Comparison of ENCODE assay signal across 24 cellular contexts in the genomic region with DNA sequence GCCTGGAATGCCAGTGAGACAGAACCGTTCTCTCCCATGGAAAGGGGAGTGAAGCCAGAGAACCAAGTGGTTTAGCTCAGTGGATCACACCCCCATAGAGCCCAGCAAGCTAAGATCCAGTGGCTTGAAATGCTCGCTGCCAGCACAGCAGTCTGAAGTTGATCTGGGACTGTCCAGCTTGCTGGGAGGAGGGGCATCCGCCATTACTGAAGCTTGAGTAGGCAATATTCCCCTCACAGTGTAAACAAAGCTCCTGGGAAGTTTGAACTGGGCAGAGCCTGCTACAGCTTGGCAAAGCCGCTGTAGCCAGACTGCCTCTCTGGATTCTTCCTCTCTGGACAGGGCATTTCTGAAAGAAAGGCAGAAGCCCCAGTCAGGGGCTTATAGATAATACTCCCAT.
DNase-seq lines count a peak whose midpoint lies in the region; ATAC-seq and TF ChIP-seq lines count a peak whose summit lies in the region.
"Had no signal": no experiment of that assay in that cellular context is flagged by ENCODE, and none has a peak within 500 bp of the region (broad histone marks: within the 10 kb centered on the region; RNA-seq: fewer than 3 reads in every experiment).

No MANE protein-coding gene starts in this region.

- no peaks in the 10 kb centered on the region for H3K4me1 ChIP-seq in upper lobe of right lung
- H3K4me1 ChIP-seq: HAP-1 had no signal

- H3K27ac ChIP-seq in upper lobe of right lung: no peak overlapping the region
- H3K27ac ChIP-seq: BLaER1, GM23248, HL-60 had no signal

- H3K27me3 ChIP-seq in upper lobe of right lung: no peaks in the 10 kb centered on the region
- H3K27me3 ChIP-seq: BLaER1 had no signal

- intact Hi-C loops in left colon (cut with DNase I, micrococcal nuclease) (no loop called here), upper lobe of right lung (cut with DNase I) (no loop called here)

- no peaks in the 10 kb centered on the region for H3K36me3 ChIP-seq in upper lobe of right lung
- H3K36me3 ChIP-seq: BLaER1, HAP-1 had no signal

- H3K4me3 ChIP-seq in upper lobe of right lung: no peak overlapping the region
- H3K4me3 ChIP-seq: BLaER1, GM23248, HAP-1 had no signal

- ATAC-seq in left colon (peak; percentile 80), upper lobe of right lung (no peak), HG03442 (IDR thresholded peaks at IDR 0.05; ENCODE audit: unreplicated experiment) (no peak), GM18502 (IDR thresholded peaks at IDR 0.05; ENCODE audit: poor library complexity, unreplicated experiment) (no peak), HG03097 (IDR thresholded peaks at IDR 0.05; ENCODE audit: low FRiP score, unreplicated experiment) (no peak)

- DNase-seq in Daoy (ENCODE audit: low read depth) (peak; percentile 13), NCI-H510A treated with DMSO at 0.1 percent for 48 hours (lab: John Stamatoyannopoulos, UW) (peak; percentile 37), left colon (peak; percentile 23 to 29), upper lobe of right lung (peak; percentile 48)
- DNase-seq: CD4-positive, CD25-positive, alpha-beta regulatory T cell; EL; GF-D8; GM23248; HFFc6; NCI-H1048; NCI-H1417 treated with DMSO at 0.1 percent for 48 hours; NCI-H1694 treated with DMSO at 0.1 percent for 48 hours; NCI-H2081; NCI-H2227 treated with DMSO at 0.1 percent for 48 hours; NCI-H774; SIG-M5; SK-N-SH; SW 1271 had no signal

- TF ChIP-seq CTCF in upper lobe of right lung (IDR thresholded peaks at IDR 0.05): no peak

- no peaks in the 10 kb centered on the region for H3K9me3 ChIP-seq in upper lobe of right lung
- H3K9me3 ChIP-seq: BLaER1, HAP-1, SK-N-SH had no signal
